Comparison of ENCODE assay signal across 10 cellular contexts in genomic region chr11:46710821-46711269, GRCh38. TPM values are rescaled to one million over a fixed set of nuclear protein-coding genes. Genes with fewer than 3 reads are reported as not detected.
A peak's percentile ranks its signal among the peaks of the same experiment; 100 is the strongest.
DNase-seq lines count a peak whose midpoint lies in the region; TF ChIP-seq lines count a peak whose summit lies in the region.
"Had no signal": no experiment of that assay in that cellular context is flagged by ENCODE, and none has a peak within 500 bp of the region (broad histone marks: within the 10 kb centered on the region; RNA-seq: fewer than 3 reads in every experiment).

No MANE protein-coding gene starts in this region.

- peaks cover under 1 to 30% (median 4%) of the 10 kb centered on the region in 3 donors for H3K36me3 ChIP-seq in esophagus squamous epithelium
- no peaks in the 10 kb centered on the region for H3K36me3 ChIP-seq in Caco-2 (ENCODE audit: control insufficient read depth, insufficient read depth, low read length)

- peak overlapping the region; percentile 53 to 90 (median 78) for H3K27ac ChIP-seq in esophagus squamous epithelium

- peaks cover 22% of the 10 kb centered on the region for H3K36me3 Mint-ChIP-seq in Caco-2 (ENCODE audit: insufficient read depth, unreplicated experiment)

- TF ChIP-seq CTCF in esophagus squamous epithelium (IDR thresholded peaks at IDR 0.05): no peak
- no peak for TF ChIP-seq CTCF in Caco-2 (IDR thresholded peaks at IDR 0.05; ENCODE audit: insufficient read depth in 1 of 2, low read depth in 1 of 2, low read length in 1 of 2, severe bottlenecking in 1 of 2, unreplicated experiment in 1 of 2)

- H3K4me1 ChIP-seq in esophagus squamous epithelium (peaks cover 0 to 15% (median 4%) of the 10 kb centered on the region in 3 donors), Caco-2 (no peaks in the 10 kb centered on the region)

- DNase-seq in NCI-H2196 treated with DMSO at 0.1 percent for 48 hours (lab: John Stamatoyannopoulos, UW; ENCODE audit: unreplicated experiment) (peak; percentile 5), NCI-H2196 (lab: John Stamatoyannopoulos, UW; ENCODE audit: unreplicated experiment) (no peak), esophagus squamous epithelium (lab: John Stamatoyannopoulos, UW) (no peak), myocyte (ENCODE audit: low read depth) (peak; percentile 99), NK-92 (lab: John Stamatoyannopoulos, UW; ENCODE audit: unreplicated experiment) (no peak), DMS114 treated with DMSO at 0.1 percent for 48 hours (lab: John Stamatoyannopoulos, UW; ENCODE audit: unreplicated experiment) (no peak), GDM1 (lab: John Stamatoyannopoulos, UW) (no peak), Caco-2 (no peak)
- DNase-seq: activated naive CD4-positive, alpha-beta T cell had no signal

- CTCF ChIA-PET in Caco-2 (lab: Charles Lee): no interaction called here

- BruUV-seq in Caco-2 (replicated peaks; lab: Mats Ljungman, UMichigan): no TSS peak

- H3K4me3 ChIP-seq in esophagus squamous epithelium (no peak overlapping the region), Caco-2 (ENCODE audit: low read depth, low read length) (no peak overlapping the region)

- H3K27ac Mint-ChIP-seq in Caco-2 (ENCODE audit: unreplicated experiment): no peak overlapping the region

- 54 to 73% methylated on average over 4 to 6 of the region's 10 CpGs for WGBS in esophagus squamous epithelium, 2 donors

- TF ChIP-seq POLR2A in esophagus squamous epithelium (IDR thresholded peaks at IDR 0.05): peak in 1 of 4 donors; percentile 12

- no peaks in the 10 kb centered on the region for H3K9me3 Mint-ChIP-seq in Caco-2 (ENCODE audit: unreplicated experiment)

- no peaks in the 10 kb centered on the region for H3K27me3 Mint-ChIP-seq in Caco-2 (ENCODE audit: insufficient read depth, unreplicated experiment)

- intact Hi-C loops in esophagus squamous epithelium (cut with DNase I): no loop called here
- intact Hi-C loops in Caco-2 (cut with micrococcal nuclease; ENCODE audit: unreplicated experiment): no loop called here

- no peak overlapping the region for H3K4me3 Mint-ChIP-seq in Caco-2 (ENCODE audit: unreplicated experiment)

- H3K9me3 ChIP-seq in esophagus squamous epithelium: no peaks in the 10 kb centered on the region
- H3K9me3 ChIP-seq in Caco-2: no peaks in the 10 kb centered on the region

- peaks cover 7% of the 10 kb centered on the region for H3K4me1 Mint-ChIP-seq in Caco-2 (ENCODE audit: low read depth, unreplicated experiment)

- POLR2A ChIA-PET in Caco-2 (lab: Charles Lee): no interaction called here

- H3K27me3 ChIP-seq in esophagus squamous epithelium: no peaks in the 10 kb centered on the region
- H3K27me3 ChIP-seq in Caco-2 (replicated peaks; ENCODE audit: control insufficient read depth, insufficient read depth, low read length): no peaks in the 10 kb centered on the region

RNA-seq across cellular contexts. Expression of gene F2, which starts 8.2 kb away (rescaled TPM):
- total RNA-seq in esophagus squamous epithelium (under 1 TPM in 1 of 4 donors, not detected in 3; 0.19 TPM), myocyte (not detected in 2 replicates), Caco-2 (2022) (51.8 and 60.0 TPM in 2 replicates)
- 0.16 TPM for polyA plus RNA-seq in myocyte (2012)
- total RNA-seq: lung microvascular endothelial cell had no signal

RNA-seq across cellular contexts. Expression of gene ZNF408, which starts 10.0 kb away (rescaled TPM):
- 10 to 100 TPM in 3 of 4 donors, 1 to 10 TPM in 1; 5.2 to 15.1 (median 13.5) TPM for total RNA-seq in esophagus squamous epithelium
- 8.8 and 10.3 TPM in 2 replicates for total RNA-seq in myocyte
- polyA plus RNA-seq in myocyte (2012): 9.1 TPM
- total RNA-seq in Caco-2 (2022): 17.6 and 23.3 TPM in 2 replicates

RNA-seq across cellular contexts. Expression of gene ARHGAP1, which starts 10.4 kb away (rescaled TPM):
- total RNA-seq in esophagus squamous epithelium (10 to 100 TPM; 39.2 to 53.6 (median 45.8) TPM), myocyte (27.3 and 31.0 TPM in 2 replicates), Caco-2 (2022) (67.1 and 73.0 TPM in 2 replicates)
- polyA plus RNA-seq in myocyte (2012): 84.4 TPM

Comparison
In these comparisons a context has a peak if more than half of its experiments do, and no peak if none do; other contexts are left out.
1. DNase-seq: peak in NCI-H2196 treated with DMSO at 0.1 percent for 48 hours (single experiment) and myocyte (single experiment); none in NCI-H2196 (single experiment), esophagus squamous epithelium (single experiment), NK-92 (single experiment), DMS114 treated with DMSO at 0.1 percent for 48 hours (single experiment), GDM1 (single experiment) and Caco-2 (0 of 2).
2. RNA of gene F2, which starts 8.2 kb away (total RNA-seq): 51.8 to 60.0 TPM in Caco-2; 0.19 TPM in esophagus squamous epithelium and not detected in myocyte; every median in the first group is over 10 times any median in the second.